Comparison of ENCODE assay signal across 2 cellular contexts in the genomic region with DNA sequence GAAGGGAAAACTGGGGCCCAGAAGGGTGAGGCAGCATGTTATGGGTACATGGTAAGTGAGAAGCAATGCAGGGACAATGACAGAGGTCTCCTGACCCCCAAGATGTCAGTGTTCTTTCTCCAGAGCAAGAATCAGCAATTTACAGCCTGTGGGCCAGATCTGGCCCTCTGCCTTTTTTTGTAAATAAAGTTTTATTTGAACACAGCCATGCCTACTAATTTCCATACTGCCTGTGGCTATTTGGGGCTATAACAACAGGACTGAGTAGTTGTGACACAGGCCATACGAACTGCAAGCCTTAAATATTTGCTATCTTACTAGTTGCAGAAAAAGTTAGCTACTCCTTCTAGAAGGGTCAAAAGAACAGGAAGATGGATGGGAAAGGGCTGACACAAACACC.
TF ChIP-seq lines count a peak whose summit lies in the region.

No MANE protein-coding gene starts in this region.

TF ChIP-seq in HepG2, 621 proteins besides CTCF, POLR2A, EP300 and RAD21:
- TF ChIP-seq KDM5A (IDR thresholded peaks at IDR 0.05; ENCODE audit: borderline replicate concordance, low read length) (no peak), KDM6A (CRISPR knock-in tag; IDR thresholded peaks at IDR 0.05; ENCODE audit: low read depth) (no peak), ZNF569 (CRISPR knock-in tag; IDR thresholded peaks at IDR 0.05; ENCODE audit: borderline replicate concordance) (no peak), TAF15 (IDR thresholded peaks at IDR 0.05; ENCODE audit: low read depth, low read length, poor library complexity, severe bottlenecking) (no peak), ZFP1 (CRISPR knock-in tag; IDR thresholded peaks at IDR 0.05) (no peak), ATAD3A (CRISPR knock-in tag; IDR thresholded peaks at IDR 0.05) (no peak)
- TF ChIP-seq, protein P1, sequence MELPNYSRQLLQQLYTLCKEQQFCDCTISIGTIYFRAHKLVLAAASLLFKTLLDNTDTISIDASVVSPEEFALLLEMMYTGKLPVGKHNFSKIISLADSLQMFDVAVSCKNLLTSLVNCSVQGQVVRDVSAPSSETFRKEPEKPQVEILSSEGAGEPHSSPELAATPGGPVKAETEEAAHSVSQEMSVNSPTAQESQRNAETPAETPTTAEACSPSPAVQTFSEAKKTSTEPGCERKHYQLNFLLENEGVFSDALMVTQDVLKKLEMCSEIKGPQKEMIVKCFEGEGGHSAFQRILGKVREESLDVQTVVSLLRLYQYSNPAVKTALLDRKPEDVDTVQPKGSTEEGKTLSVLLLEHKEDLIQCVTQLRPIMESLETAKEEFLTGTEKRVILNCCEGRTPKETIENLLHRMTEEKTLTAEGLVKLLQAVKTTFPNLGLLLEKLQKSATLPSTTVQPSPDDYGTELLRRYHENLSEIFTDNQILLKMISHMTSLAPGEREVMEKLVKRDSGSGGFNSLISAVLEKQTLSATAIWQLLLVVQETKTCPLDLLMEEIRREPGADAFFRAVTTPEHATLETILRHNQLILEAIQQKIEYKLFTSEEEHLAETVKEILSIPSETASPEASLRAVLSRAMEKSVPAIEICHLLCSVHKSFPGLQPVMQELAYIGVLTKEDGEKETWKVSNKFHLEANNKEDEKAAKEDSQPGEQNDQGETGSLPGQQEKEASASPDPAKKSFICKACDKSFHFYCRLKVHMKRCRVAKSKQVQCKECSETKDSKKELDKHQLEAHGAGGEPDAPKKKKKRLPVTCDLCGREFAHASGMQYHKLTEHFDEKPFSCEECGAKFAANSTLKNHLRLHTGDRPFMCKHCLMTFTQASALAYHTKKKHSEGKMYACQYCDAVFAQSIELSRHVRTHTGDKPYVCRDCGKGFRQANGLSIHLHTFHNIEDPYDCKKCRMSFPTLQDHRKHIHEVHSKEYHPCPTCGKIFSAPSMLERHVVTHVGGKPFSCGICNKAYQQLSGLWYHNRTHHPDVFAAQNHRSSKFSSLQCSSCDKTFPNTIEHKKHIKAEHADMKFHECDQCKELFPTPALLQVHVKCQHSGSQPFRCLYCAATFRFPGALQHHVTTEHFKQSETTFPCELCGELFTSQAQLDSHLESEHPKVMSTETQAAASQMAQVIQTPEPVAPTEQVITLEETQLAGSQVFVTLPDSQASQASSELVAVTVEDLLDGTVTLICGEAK (IDR thresholded peaks at IDR 0.05): no peak
- TF ChIP-seq, protein P1 (CRISPR knock-in tag; IDR thresholded peaks at IDR 0.05): peak; percentile 62; the same call in 1 of the 2 replicates

TF ChIP-seq in K562, 482 proteins besides CTCF, POLR2A, EP300 and RAD21:
- TF ChIP-seq, protein P1 (IDR thresholded peaks at IDR 0.05): peak; percentile 79
- TF ChIP-seq, protein P1 (CRISPR knock-in tag; IDR thresholded peaks at IDR 0.05): no peak
- no peak for TF ChIP-seq GMEB1 (CRISPR knock-in tag; IDR thresholded peaks at IDR 0.05)
